In the genomic region with DNA sequence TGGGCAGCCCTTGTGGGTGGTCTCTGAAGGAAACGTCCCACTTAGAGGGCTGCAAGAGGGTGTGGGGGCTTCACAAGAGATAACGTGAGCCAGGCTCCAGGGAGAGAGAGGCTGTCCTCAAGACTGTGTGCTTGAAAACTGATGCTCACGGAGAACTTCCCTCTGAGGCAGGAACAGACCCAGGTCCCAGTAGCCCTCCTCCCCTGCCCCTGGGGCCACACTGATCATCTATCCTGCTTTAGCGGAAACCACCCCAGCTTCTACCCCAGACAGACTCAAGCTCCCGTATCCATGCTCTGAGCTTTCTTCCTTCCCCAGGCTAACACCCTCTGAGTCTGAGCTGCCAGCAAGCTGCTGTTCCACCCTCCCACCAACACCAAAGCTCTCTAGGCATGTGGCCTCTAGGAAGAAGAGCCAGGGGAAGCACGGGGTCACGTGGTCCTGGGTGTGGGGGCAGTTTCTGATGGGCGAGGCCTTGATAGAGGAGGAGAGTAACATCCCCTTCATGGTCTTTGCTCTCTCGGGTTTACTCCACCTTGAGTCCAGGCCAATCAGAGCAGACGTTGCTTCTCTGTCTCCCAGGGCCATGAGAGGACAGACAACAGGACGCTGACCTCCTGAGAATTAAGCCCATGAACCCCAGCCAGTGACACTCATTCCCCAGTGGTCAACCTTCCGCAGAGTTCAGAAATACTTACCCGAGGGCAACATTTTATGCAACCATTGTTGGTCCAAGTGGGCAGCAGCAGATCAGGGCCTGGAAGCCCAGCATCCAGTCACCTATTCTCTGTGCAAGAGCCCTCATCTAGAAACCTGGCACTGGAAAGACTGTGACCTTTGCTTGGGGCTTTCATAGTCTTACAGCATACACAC, we compare ENCODE assay signal across 8 cellular contexts. TPM values are rescaled to one million over a fixed set of nuclear protein-coding genes. Genes with fewer than 3 reads are reported as not detected.
DNase-seq lines count a peak whose midpoint lies in the region; FAIRE-seq and TF ChIP-seq lines count a peak whose summit lies in the region.

No MANE protein-coding gene starts in this region.

- H3K4me3 ChIP-seq in SK-N-SH (ENCODE audit: low read depth in 2 of 2, low read length in 1 of 2) (peak overlapping the region; percentile 80 to 92), bronchial epithelial cell (ENCODE audit: low read depth, low read length) (peak overlapping the region; percentile 94)

- H3K9me3 ChIP-seq in SK-N-SH, result no peaks in the 10 kb centered on the region

- FAIRE-seq in bronchial epithelial cell (lab: Jason Lieb, UNC), result no peak

- peaks cover 3% of the 10 kb centered on the region for H3F3A ChIP-seq in SK-N-SH (replicated peaks; ENCODE audit: insufficient read depth)

- H3K79me2 ChIP-seq in SK-N-SH (ENCODE audit: insufficient read depth), result peaks cover 16% of the 10 kb centered on the region

- no peak for TF ChIP-seq EP300 in SK-N-SH (IDR thresholded peaks at IDR 0.05; ENCODE audit: borderline replicate concordance in 1 of 2, low read depth in 1 of 2, low read length in 1 of 2)

- H3K36me3 ChIP-seq in SK-N-SH (replicated peaks in 1 of 2; ENCODE audit: control insufficient read depth in 1 of 2, insufficient read depth in 2 of 2, low read length in 1 of 2), result peaks cover 3 to 6% of the 10 kb centered on the region in 2 experiments
- peaks cover 37% of the 10 kb centered on the region for H3K36me3 ChIP-seq in bronchial epithelial cell (ENCODE audit: control insufficient read depth, insufficient read depth, low read length)

- DNase-seq in EL, result peak; percentile 83
- peak; percentile 96 for DNase-seq in GM20000 (ENCODE audit: low spot score)
- DNase-seq in HK-2 (ENCODE audit: unreplicated experiment), result peak; percentile 74
- DNase-seq in SK-N-SH, result peak; percentile 78
- no peak for DNase-seq in bronchial epithelial cell (ENCODE audit: low read depth)
- peak; percentile 92 for DNase-seq in left kidney (ENCODE audit: low read depth, low spot score)
- peak; percentile 52 to 64 (median 59) for DNase-seq in stimulated activated CD4-positive, alpha-beta T cell treated with anti-CD3 and anti-CD28 coated beads, TNF-alpha, amount 100 ng/mL, for 48 hours (ENCODE audit: low read depth in 3 of 3)
- DNase-seq in NCI-H1092 (lab: John Stamatoyannopoulos, UW), result no peak

- H3K27me3 ChIP-seq in SK-N-SH (ENCODE audit: insufficient read depth) (no peaks in the 10 kb centered on the region), bronchial epithelial cell (ENCODE audit: control insufficient read depth, insufficient read depth, low read length) (no peaks in the 10 kb centered on the region)

- POLR2A ChIA-PET in SK-N-SH (lab: Yijun Ruan, JAX), result interaction anchor here (0.7 to 6.2 kb wide), 10 partner anchors 11 to 66 kb away, joined by 3 to 46 read pairs (median 12); a partner anchor contains a TSS

- H3K9ac ChIP-seq in SK-N-SH, result peak overlapping the region; percentile 92

- no peak for TF ChIP-seq CTCF in GM20000 (IDR thresholded peaks at IDR 0.05; ENCODE audit: extremely low read depth, missing control alignments)
- TF ChIP-seq CTCF in SK-N-SH (IDR thresholded peaks at IDR 0.05), result no peak
- TF ChIP-seq CTCF in bronchial epithelial cell (IDR thresholded peaks at IDR 0.05; ENCODE audit: insufficient read depth, low read length, severe bottlenecking), result no peak

- peak overlapping the region; percentile 100 for H3K4me2 ChIP-seq in SK-N-SH

- CTCF ChIA-PET in SK-N-SH (lab: Yijun Ruan, JAX), result interaction anchor here (0.6 to 25.4 kb wide), 6 partner anchors 11 to 506 kb away, joined by 3 to 1159 read pairs (median 4); a partner anchor contains a TSS

- peak overlapping the region; percentile 91; the same call in 1 of the 2 replicates for H2AFZ ChIP-seq in SK-N-SH (ENCODE audit: low read depth)

- H3K9me2 ChIP-seq in SK-N-SH, result no peaks in the 10 kb centered on the region

- peaks cover 12 to 16% of the 10 kb centered on the region in 2 experiments; a peak in 2 of 4 replicates for H3K4me1 ChIP-seq in SK-N-SH (ENCODE audit: control insufficient read depth in 1 of 2, insufficient read depth in 2 of 2, low read depth in 1 of 2, low read length in 1 of 2)

- 30% methylated on average over 8 of the region's 13 CpGs for WGBS in SK-N-SH (ENCODE audit: low lambda C conversion rate)

- peak overlapping the region; percentile 73 to 93; a peak in 3 of 4 replicates for H3K27ac ChIP-seq in SK-N-SH (ENCODE audit: low read depth in 2 of 2, low read length in 1 of 2)

- no peaks in the 10 kb centered on the region for H4K20me1 ChIP-seq in SK-N-SH (ENCODE audit: insufficient read depth)

- TF ChIP-seq RAD21 in SK-N-SH (IDR thresholded peaks at IDR 0.05; ENCODE audit: low read length), result no peak

TF ChIP-seq in SK-N-SH, 30 proteins besides CTCF, POLR2A, EP300 and RAD21 (continues in another document):
- TF ChIP-seq POLR2AphosphoS5 (IDR thresholded peaks at IDR 0.05; ENCODE audit: low read depth, low read length) (peak; percentile 36; the same call in 1 of the 2 replicates), GATA2 (CRISPR knock-in tag; IDR thresholded peaks at IDR 0.05) (no peak), NRF1 (IDR thresholded peaks at IDR 0.05; ENCODE audit: low read depth, low read length) (no peak), FOSL2 (IDR thresholded peaks at IDR 0.05; ENCODE audit: borderline replicate concordance, low read depth) (no peak)
- TF ChIP-seq, protein P1, sequence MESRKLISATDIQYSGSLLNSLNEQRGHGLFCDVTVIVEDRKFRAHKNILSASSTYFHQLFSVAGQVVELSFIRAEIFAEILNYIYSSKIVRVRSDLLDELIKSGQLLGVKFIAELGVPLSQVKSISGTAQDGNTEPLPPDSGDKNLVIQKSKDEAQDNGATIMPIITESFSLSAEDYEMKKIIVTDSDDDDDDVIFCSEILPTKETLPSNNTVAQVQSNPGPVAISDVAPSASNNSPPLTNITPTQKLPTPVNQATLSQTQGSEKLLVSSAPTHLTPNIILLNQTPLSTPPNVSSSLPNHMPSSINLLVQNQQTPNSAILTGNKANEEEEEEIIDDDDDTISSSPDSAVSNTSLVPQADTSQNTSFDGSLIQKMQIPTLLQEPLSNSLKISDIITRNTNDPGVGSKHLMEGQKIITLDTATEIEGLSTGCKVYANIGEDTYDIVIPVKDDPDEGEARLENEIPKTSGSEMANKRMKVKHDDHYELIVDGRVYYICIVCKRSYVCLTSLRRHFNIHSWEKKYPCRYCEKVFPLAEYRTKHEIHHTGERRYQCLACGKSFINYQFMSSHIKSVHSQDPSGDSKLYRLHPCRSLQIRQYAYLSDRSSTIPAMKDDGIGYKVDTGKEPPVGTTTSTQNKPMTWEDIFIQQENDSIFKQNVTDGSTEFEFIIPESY (IDR thresholded peaks at IDR 0.05; ENCODE audit: borderline replicate concordance, low read depth), result no peak
- TF ChIP-seq, protein P2, sequence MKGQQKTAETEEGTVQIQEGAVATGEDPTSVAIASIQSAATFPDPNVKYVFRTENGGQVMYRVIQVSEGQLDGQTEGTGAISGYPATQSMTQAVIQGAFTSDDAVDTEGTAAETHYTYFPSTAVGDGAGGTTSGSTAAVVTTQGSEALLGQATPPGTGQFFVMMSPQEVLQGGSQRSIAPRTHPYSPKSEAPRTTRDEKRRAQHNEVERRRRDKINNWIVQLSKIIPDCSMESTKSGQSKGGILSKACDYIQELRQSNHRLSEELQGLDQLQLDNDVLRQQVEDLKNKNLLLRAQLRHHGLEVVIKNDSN (IDR thresholded peaks at IDR 0.05; ENCODE audit: borderline replicate concordance, low read depth), result peak; percentile 85; the same call in 1 of the 2 replicates
- TF ChIP-seq, protein P3, sequence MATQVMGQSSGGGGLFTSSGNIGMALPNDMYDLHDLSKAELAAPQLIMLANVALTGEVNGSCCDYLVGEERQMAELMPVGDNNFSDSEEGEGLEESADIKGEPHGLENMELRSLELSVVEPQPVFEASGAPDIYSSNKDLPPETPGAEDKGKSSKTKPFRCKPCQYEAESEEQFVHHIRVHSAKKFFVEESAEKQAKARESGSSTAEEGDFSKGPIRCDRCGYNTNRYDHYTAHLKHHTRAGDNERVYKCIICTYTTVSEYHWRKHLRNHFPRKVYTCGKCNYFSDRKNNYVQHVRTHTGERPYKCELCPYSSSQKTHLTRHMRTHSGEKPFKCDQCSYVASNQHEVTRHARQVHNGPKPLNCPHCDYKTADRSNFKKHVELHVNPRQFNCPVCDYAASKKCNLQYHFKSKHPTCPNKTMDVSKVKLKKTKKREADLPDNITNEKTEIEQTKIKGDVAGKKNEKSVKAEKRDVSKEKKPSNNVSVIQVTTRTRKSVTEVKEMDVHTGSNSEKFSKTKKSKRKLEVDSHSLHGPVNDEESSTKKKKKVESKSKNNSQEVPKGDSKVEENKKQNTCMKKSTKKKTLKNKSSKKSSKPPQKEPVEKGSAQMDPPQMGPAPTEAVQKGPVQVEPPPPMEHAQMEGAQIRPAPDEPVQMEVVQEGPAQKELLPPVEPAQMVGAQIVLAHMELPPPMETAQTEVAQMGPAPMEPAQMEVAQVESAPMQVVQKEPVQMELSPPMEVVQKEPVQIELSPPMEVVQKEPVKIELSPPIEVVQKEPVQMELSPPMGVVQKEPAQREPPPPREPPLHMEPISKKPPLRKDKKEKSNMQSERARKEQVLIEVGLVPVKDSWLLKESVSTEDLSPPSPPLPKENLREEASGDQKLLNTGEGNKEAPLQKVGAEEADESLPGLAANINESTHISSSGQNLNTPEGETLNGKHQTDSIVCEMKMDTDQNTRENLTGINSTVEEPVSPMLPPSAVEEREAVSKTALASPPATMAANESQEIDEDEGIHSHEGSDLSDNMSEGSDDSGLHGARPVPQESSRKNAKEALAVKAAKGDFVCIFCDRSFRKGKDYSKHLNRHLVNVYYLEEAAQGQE (IDR thresholded peaks at IDR 0.05; ENCODE audit: low read depth, low read length), result no peak

RNA-seq across cellular contexts. Expression of a gene that starts 1.3 kb away (rescaled TPM):
- polyA plus RNA-seq in SK-N-SH (2012; rRNA removed), result 16.2 and 16.6 TPM in 2 replicates
- polyA plus RNA-seq in SK-N-SH (2012; cell fraction: cytosol; rRNA removed), result 6.7 and 10.9 TPM in 2 replicates
- 21.2 and 23.0 TPM in 2 replicates for polyA plus RNA-seq in SK-N-SH (2012; cell fraction: nucleus; rRNA removed)
- 84.8 and 223 TPM in 2 replicates for total RNA-seq in bronchial epithelial cell

RNA-seq across cellular contexts. Expression of a gene that starts 19.1 kb away (rescaled TPM):
- polyA plus RNA-seq in SK-N-SH (2012; rRNA removed), result 34.6 and 36.7 TPM in 2 replicates
- polyA plus RNA-seq in SK-N-SH (2012; cell fraction: cytosol; rRNA removed), result 22.5 and 30.9 TPM in 2 replicates
- 37.1 and 43.1 TPM in 2 replicates for polyA plus RNA-seq in SK-N-SH (2012; cell fraction: nucleus; rRNA removed)
- 70.5 and 83.5 TPM in 2 replicates for total RNA-seq in bronchial epithelial cell

RNA-seq across cellular contexts. Expression of a gene that starts 19.3 kb away (rescaled TPM):
- polyA plus RNA-seq in SK-N-SH (2012; rRNA removed), result 0.76 and 0.88 TPM in 2 replicates
- 0.32 and 0.77 TPM in 2 replicates for polyA plus RNA-seq in SK-N-SH (2012; cell fraction: cytosol; rRNA removed)
- 0.37 and 0.59 TPM in 2 replicates for polyA plus RNA-seq in SK-N-SH (2012; cell fraction: nucleus; rRNA removed)
- total RNA-seq in bronchial epithelial cell, result 0.64 and 0.79 TPM in 2 replicates

RNA-seq across cellular contexts. Expression of a gene that starts 24.1 kb away (rescaled TPM):
- polyA plus RNA-seq in SK-N-SH (2012; rRNA removed), result not detected in 2 replicates
- polyA plus RNA-seq in SK-N-SH (2012; cell fraction: cytosol; rRNA removed), result not detected in 2 replicates
- not detected in 2 replicates for polyA plus RNA-seq in SK-N-SH (2012; cell fraction: nucleus; rRNA removed)
- not detected in 2 replicates for total RNA-seq in bronchial epithelial cell

RNA-seq across cellular contexts. Expression of a gene that starts 35.0 kb away (rescaled TPM):
- polyA plus RNA-seq in SK-N-SH (2012; rRNA removed), result 0.12 TPM in 1 of 2 replicates, not detected in the other
- 0.05 and 0.08 TPM in 2 replicates for polyA plus RNA-seq in SK-N-SH (2012; cell fraction: cytosol; rRNA removed)
- 1.1 and 1.3 TPM in 2 replicates for polyA plus RNA-seq in SK-N-SH (2012; cell fraction: nucleus; rRNA removed)
- total RNA-seq in bronchial epithelial cell, result 0.51 TPM in 1 of 2 replicates, not detected in the other

Comparison
In these comparisons a context has a peak if more than half of its experiments do, and no peak if none do; other contexts are left out.
1. DNase-seq: peak in EL (single experiment), GM20000 (single experiment), HK-2 (single experiment), SK-N-SH (single experiment), left kidney (single experiment) and stimulated activated CD4-positive, alpha-beta T cell treated with anti-CD3 and anti-CD28 coated beads, TNF-alpha, amount 100 ng/mL, for 48 hours (3 of 3); none in bronchial epithelial cell (single experiment) and NCI-H1092 (single experiment).